ENCODE assay signal across 30 cellular contexts in genomic region chr9:104819033-104819432, GRCh38.
"Had no signal": no experiment of that assay in that cellular context is flagged by ENCODE, and none has a peak within 500 bp of the region (broad histone marks: within the 10 kb centered on the region; RNA-seq: fewer than 3 reads in every experiment).

No MANE protein-coding gene starts in this region.

- H3K27me3 ChIP-seq: ascending aorta, cardiac muscle cell had no signal

- H3K4me1 ChIP-seq: ascending aorta had no signal

- H3K4me3 ChIP-seq: ascending aorta, cardiac muscle cell had no signal

- H3K9me3 ChIP-seq: ascending aorta had no signal

- ATAC-seq: activated CD8-positive, alpha-beta T cell treated with anti-CD3 and anti-CD28 coated beads for 36 hours; activated T-cell treated with anti-CD3 and anti-CD28 coated beads, Interleukin-2, amount 50 U/mL, for 4 hours; activated T-cell treated with anti-CD3 and anti-CD28 coated beads, Interleukin-2, amount 50 U/mL, for 72 hours; activated T-helper 17 cell treated with anti-CD3 and anti-CD28 coated beads, Interleukin-2, amount 50 U/mL, for 72 hours had no signal

- DNase-seq: activated B cell treated with CpG ODN at 0.5 μM for 24 hours; activated CD4-positive, alpha-beta memory T cell treated with anti-CD3 and anti-CD28 coated beads for 36 hours; activated CD4-positive, alpha-beta T cell treated with anti-CD3 and anti-CD28 coated beads for 4 hours; activated CD4-positive, alpha-beta T cell treated with anti-CD3 and anti-CD28 coated beads, Interleukin-2, amount 10 ng/mL, durations not matched to agents 24 days and 14 days; activated CD4-positive, alpha-beta T cell treated with anti-CD3 and anti-CD28 coated beads, Interleukin-2, amount 50 U/mL, for 1 hour; activated CD4-positive, alpha-beta T cell treated with anti-CD3 and anti-CD28 coated beads, Interleukin-2, amount 50 U/mL, for 4 hours; activated CD4-positive, CD25-positive, alpha-beta regulatory T cell treated with anti-CD3 and anti-CD28 coated beads, Interleukin-2, amount 50 U/mL, for 72 hours; activated CD8-positive, alpha-beta memory T cell treated with anti-CD3 and anti-CD28 coated beads, Interleukin-2, amount 50 U/mL, for 4 hours; activated CD8-positive, alpha-beta T cell treated with anti-CD3 and anti-CD28 coated beads for 36 hours; activated effector memory CD4-positive, alpha-beta T cell treated with anti-CD3 and anti-CD28 coated beads, Interleukin-2, amount 50 U/mL, for 16 hours; activated gamma-delta T cell treated with Interleukin-2 at 50 U/mL for 16 hours; activated naive CD4-positive, alpha-beta T cell; activated naive CD4-positive, alpha-beta T cell treated with anti-CD3 and anti-CD28 coated beads for 36 hours; activated naive CD4-positive, alpha-beta T cell treated with anti-CD3 and anti-CD28 coated beads, Interleukin-2, amount 50 U/mL, for 16 hours; activated naive CD8-positive, alpha-beta T cell treated with anti-CD3 and anti-CD28 coated beads for 36 hours; activated T-cell treated with anti-CD3 and anti-CD28 coated beads for 4 hours; activated T-cell treated with anti-CD3 and anti-CD28 coated beads, Interleukin-2, amount 50 U/mL, for 1 hour; activated T-cell treated with anti-CD3 and anti-CD28 coated beads, Interleukin-2, amount 50 U/mL, for 4 hours; activated T-cell treated with anti-CD3 and anti-CD28 coated beads, Interleukin-2, amount 50 U/mL, for 72 hours; amygdala; anterior cingulate cortex; caudate nucleus; cerebellar nuclear complex; T-helper 1 cell; T-helper 2 cell; T-helper 9 cell had no signal

- H3K27ac ChIP-seq: ascending aorta, cardiac muscle cell, VCaP had no signal
